11 cellular contexts compared by ENCODE assay signal in the genomic region with DNA sequence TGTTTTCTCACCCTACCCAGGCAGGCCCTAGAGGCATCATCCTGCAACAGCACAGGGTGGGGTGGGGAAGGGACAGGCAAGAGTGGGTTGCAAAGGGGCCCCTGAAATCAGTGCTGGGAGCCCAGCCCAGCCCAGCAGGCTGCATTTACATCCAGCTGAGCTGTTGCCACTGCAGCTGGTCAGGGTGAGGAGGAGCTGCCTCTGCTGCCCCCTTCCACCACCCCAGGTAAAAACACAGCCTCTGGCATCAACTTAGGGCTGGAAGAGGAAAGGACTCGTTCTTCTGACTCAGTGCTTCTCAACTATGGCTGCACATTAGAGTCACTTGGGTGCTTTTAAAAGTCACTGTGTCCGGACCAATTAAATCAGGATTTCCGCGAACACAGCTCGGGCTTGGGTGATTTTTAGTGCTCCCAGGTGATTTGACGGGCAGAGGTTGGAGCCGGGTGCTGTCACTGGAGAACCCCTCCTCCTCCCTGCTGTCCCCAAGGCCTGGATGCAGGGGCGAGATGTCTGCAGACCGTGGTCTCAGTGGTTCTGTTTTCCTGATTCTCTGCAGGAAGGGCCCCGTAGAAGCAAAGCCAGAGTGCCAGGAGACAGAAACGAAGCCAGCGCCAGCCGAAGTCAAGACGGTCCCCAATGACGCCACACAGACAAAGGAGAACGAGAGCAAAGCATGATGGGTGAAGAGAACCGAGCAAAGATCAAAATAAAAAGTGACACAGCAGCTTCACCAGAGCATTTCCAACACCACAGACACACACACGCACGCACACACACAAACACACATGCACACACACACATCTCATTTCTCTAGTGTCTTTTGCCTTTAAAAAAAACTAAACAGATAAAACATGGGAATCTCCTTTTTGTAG. TPM values are rescaled to one million over a fixed set of nuclear protein-coding genes. Genes with fewer than 3 reads are reported as not detected.
DNase-seq lines count a peak whose midpoint lies in the region; ATAC-seq, FAIRE-seq and TF ChIP-seq lines count a peak whose summit lies in the region.
"Had no signal": no experiment of that assay in that cellular context is flagged by ENCODE, and none has a peak within 500 bp of the region (broad histone marks: within the 10 kb centered on the region; RNA-seq: fewer than 3 reads in every experiment).

No MANE protein-coding gene starts in this region.

- peak overlapping the region; percentile 52 for H3K27ac Mint-ChIP-seq in glutamatergic neuron (ENCODE audit: unreplicated experiment)
- H3K27ac Mint-ChIP-seq: B cell had no signal

- in situ Hi-C loops in SK-MEL-5 (cut with HindIII; ENCODE audit: low pct_unique_long_range_greater_than_20kb, low sequenced_read_pairs) = no loop called here

- H3K4me3 ChIP-seq in cardiac muscle cell = no peak overlapping the region
- H3K4me3 ChIP-seq: vagina had no signal

- peak; percentile 14 to 28 for DNase-seq in cardiac muscle cell (ENCODE audit: low read depth in 1 of 2, low spot score in 1 of 2)
- DNase-seq in Right ventricle myocardium inferior (ENCODE audit: missing footprints) = no peak
- peak; percentile 14 for DNase-seq in SK-MEL-5 (ENCODE audit: low read depth, low spot score)
- DNase-seq in glutamatergic neuron = no peak
- DNase-seq in urothelium cell line (ENCODE audit: low spot score) = peak; percentile 32
- DNase-seq: activated T-cell treated with anti-CD3 and anti-CD28 coated beads for 4 hours had no signal

- H3K4me3 Mint-ChIP-seq in glutamatergic neuron (ENCODE audit: unreplicated experiment) = no peak overlapping the region
- H3K4me3 Mint-ChIP-seq: B cell had no signal

- peaks cover 16% of the 10 kb centered on the region for H3K9me3 Mint-ChIP-seq in glutamatergic neuron (ENCODE audit: unreplicated experiment)

- no peak overlapping the region for H3K27ac ChIP-seq in cardiac muscle cell
- H3K27ac ChIP-seq: vagina had no signal

- H3K9me3 ChIP-seq in cardiac muscle cell (ENCODE audit: low read depth) = no peaks in the 10 kb centered on the region
- H3K9me3 ChIP-seq: vagina had no signal

- H3K4me1 ChIP-seq in cardiac muscle cell (ENCODE audit: low read depth) = no peaks in the 10 kb centered on the region
- H3K4me1 ChIP-seq: vagina had no signal

- no peak for FAIRE-seq in urothelium cell line (lab: Jason Lieb, UNC)

- TF ChIP-seq CTCF in cardiac muscle cell (IDR thresholded peaks at IDR 0.05; ENCODE audit: low read depth, low read length) = peak; percentile 21
- peak; percentile 6 for TF ChIP-seq CTCF in glutamatergic neuron (IDR thresholded peaks at IDR 0.05; ENCODE audit: partially characterized antibody, unreplicated experiment)

- peaks cover 5% of the 10 kb centered on the region for H3K36me3 ChIP-seq in cardiac muscle cell
- H3K36me3 ChIP-seq: vagina had no signal

- H3K27me3 ChIP-seq in cardiac muscle cell = no peaks in the 10 kb centered on the region
- H3K27me3 ChIP-seq: vagina had no signal

- peaks cover 17% of the 10 kb centered on the region for H3K36me3 Mint-ChIP-seq in glutamatergic neuron (ENCODE audit: unreplicated experiment)

- intact Hi-C loops in Right ventricle myocardium inferior (cut with DNase I) = no loop called here

- H3K4me1 Mint-ChIP-seq in glutamatergic neuron (ENCODE audit: low read depth, unreplicated experiment) = peaks cover 26% of the 10 kb centered on the region
- H3K4me1 Mint-ChIP-seq: B cell had no signal

- peaks cover 19% of the 10 kb centered on the region for H3K27me3 Mint-ChIP-seq in glutamatergic neuron (ENCODE audit: unreplicated experiment)

- ATAC-seq in Right ventricle myocardium inferior (no peak), GM21737 (IDR thresholded peaks at IDR 0.05; ENCODE audit: unreplicated experiment) (no peak), HG03469 (IDR thresholded peaks at IDR 0.05; ENCODE audit: unreplicated experiment) (no peak), GM19463 (IDR thresholded peaks at IDR 0.05; ENCODE audit: unreplicated experiment) (no peak)

RNA-seq across cellular contexts. Expression of a gene that starts 39.4 kb away (rescaled TPM):
- total RNA-seq in cardiac muscle cell = 17.7 and 30.5 TPM in 2 replicates
- polyA plus RNA-seq in cardiac muscle cell = 14.9 and 19.4 TPM in 2 replicates
- total RNA-seq in Right ventricle myocardium inferior = 5.3 TPM
- 19.5 and 20.8 TPM in 2 replicates for total RNA-seq in SK-MEL-5 (2014; rRNA removed; shearing (Covaris generic))
- 7.3 and 8.9 TPM in 2 replicates for polyA plus RNA-seq in SK-MEL-5 (2015; cell fraction: cytosol; rRNA removed)
- 43.8 and 55.1 TPM in 2 replicates for polyA plus RNA-seq in SK-MEL-5 (2015; cell fraction: nucleus; rRNA removed)
- 9.2 TPM for total RNA-seq in glutamatergic neuron (ENCODE audit: unreplicated experiment)

Comparison
In these comparisons a context has a peak if more than half of its experiments do, and no peak if none do; other contexts are left out.
1. DNase-seq: peak in cardiac muscle cell (2 of 2), SK-MEL-5 (single experiment) and urothelium cell line (single experiment); none in Right ventricle myocardium inferior (single experiment) and glutamatergic neuron (single experiment).